In genomic region chr10:31100662-31101061, GRCh38 we compare ENCODE assay signal across 1 cellular context.
TF ChIP-seq lines count a peak whose summit lies in the region.

No MANE protein-coding gene starts in this region.

TF ChIP-seq in IMR-90, 13 proteins besides CTCF, POLR2A, EP300 and RAD21 (continued from another document):
- TF ChIP-seq FOS (IDR thresholded peaks at IDR 0.05; ENCODE audit: low read depth, low read length) (no peak), NFE2L2 (IDR thresholded peaks at IDR 0.05; ENCODE audit: low read depth, low read length) (no peak), CHD1 (IDR thresholded peaks at IDR 0.05; ENCODE audit: low read depth, low read length) (no peak), BHLHE40 (IDR thresholded peaks at IDR 0.05; ENCODE audit: low read depth, low read length) (no peak), CEBPB (IDR thresholded peaks at IDR 0.05; ENCODE audit: low read depth, low read length) (no peak), RFX5 (IDR thresholded peaks at IDR 0.05; ENCODE audit: low read depth, low read length) (no peak), RCOR1 (IDR thresholded peaks at IDR 0.05; ENCODE audit: insufficient replicate concordance, low read length) (no peak)
- TF ChIP-seq, protein P1, sequence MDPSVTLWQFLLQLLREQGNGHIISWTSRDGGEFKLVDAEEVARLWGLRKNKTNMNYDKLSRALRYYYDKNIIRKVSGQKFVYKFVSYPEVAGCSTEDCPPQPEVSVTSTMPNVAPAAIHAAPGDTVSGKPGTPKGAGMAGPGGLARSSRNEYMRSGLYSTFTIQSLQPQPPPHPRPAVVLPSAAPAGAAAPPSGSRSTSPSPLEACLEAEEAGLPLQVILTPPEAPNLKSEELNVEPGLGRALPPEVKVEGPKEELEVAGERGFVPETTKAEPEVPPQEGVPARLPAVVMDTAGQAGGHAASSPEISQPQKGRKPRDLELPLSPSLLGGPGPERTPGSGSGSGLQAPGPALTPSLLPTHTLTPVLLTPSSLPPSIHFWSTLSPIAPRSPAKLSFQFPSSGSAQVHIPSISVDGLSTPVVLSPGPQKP (IDR thresholded peaks at IDR 0.05; ENCODE audit: borderline replicate concordance, low read depth, low read length), result no peak
